In the genomic region with DNA sequence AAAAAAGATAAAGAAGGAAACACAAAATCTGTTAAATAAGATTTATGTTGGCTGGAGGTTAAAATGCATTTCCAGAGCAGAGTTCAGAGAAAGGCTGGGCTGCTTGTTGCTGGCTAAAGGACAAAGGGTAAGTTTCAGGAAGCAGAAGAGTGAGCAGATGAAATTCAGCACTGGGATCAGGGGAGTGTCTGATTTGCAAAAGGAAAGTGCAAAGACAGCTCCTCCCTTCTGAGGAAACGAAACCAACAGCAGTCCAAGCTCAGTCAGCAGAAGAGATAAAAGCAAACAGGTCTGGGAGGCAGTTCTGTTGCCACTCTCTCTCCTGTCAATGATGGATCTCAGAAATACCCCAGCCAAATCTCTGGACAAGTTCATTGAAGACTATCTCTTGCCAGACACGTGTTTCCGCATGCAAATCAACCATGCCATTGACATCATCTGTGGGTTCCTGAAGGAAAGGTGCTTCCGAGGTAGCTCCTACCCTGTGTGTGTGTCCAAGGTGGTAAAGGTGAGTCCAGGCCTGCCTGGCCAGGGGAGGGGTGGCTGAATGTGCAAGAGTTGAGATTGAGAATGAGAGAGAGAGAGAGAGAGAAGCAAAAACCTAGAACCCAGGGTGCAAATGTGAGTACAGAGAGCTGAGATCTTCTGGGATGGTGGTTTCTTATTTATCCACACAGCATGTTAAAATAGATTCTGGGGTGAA, we compare ENCODE assay signal across 7 cellular contexts. TPM values are rescaled to one million over a fixed set of nuclear protein-coding genes. Genes with fewer than 3 reads are reported as not detected.
DNase-seq lines count a peak whose midpoint lies in the region; ATAC-seq and TF ChIP-seq lines count a peak whose summit lies in the region.

A gene (plus strand): TSS at position 251 of the 703 bp plus-strand sequence. CDS start 78 bp downstream, at position 329.

- H3K36me3 Mint-ChIP-seq in effector memory CD8-positive, alpha-beta T cell (ENCODE audit: insufficient read depth) = peaks cover 9% of the 10 kb centered on the region

- H3K9me3 Mint-ChIP-seq in effector memory CD8-positive, alpha-beta T cell = no peaks in the 10 kb centered on the region

- peak; percentile 76 for ATAC-seq in GM21529 (IDR thresholded peaks at IDR 0.05; ENCODE audit: unreplicated experiment)
- ATAC-seq in effector memory CD8-positive, alpha-beta T cell (replicated peaks) = peak; percentile 88
- peak; percentile 92 for ATAC-seq in mucosa of descending colon

- peak within 1 kb of the TSS; percentile 92 for H3K4me3 ChIP-seq in GM12865 (ENCODE audit: low read depth, low read length)
- peak within 1 kb of the TSS; percentile 33 for H3K4me3 ChIP-seq in Jurkat, Clone E6-1 (ENCODE audit: low read length)
- H3K4me3 ChIP-seq in mucosa of descending colon = peak within 1 kb of the TSS; percentile 1

- no peaks in the 10 kb centered on the region for H3K36me3 ChIP-seq in mucosa of descending colon (ENCODE audit: low read depth)

- no peaks in the 10 kb centered on the region for H3K9me3 ChIP-seq in mucosa of descending colon

- H3K4me1 Mint-ChIP-seq in effector memory CD8-positive, alpha-beta T cell (ENCODE audit: low read depth in 2 of 2) = peaks cover 49 to 50% of the 10 kb centered on the region in 2 donors

- no peak for TF ChIP-seq CTCF in GM12865 (IDR thresholded peaks at IDR 0.05; ENCODE audit: insufficient read depth, low read depth, low read length, missing control alignments)
- no peak for TF ChIP-seq CTCF in mucosa of descending colon (IDR thresholded peaks at IDR 0.05)

- H3K4me3 Mint-ChIP-seq in effector memory CD8-positive, alpha-beta T cell = peak within 1 kb of the TSS; percentile 83 to 99

- intact Hi-C loops in T-helper 1 cell treated with Interleukin-12 subunit alpha and Interleukin-12 subunit beta and Interleukin-4 antibody, amounts not matched to agents 30 ng/mL and 1 ng/mL, for 36 hours (cut with micrococcal nuclease) = loop anchor here (1.0 to 10.0 kb wide), 7 partner anchors 31 to 892 kb away; a partner anchor contains a TSS
- intact Hi-C loops in mucosa of descending colon (cut with DNase I, micrococcal nuclease) = no loop called here

- peak within 1 kb of the TSS; percentile 81 to 98 for H3K27ac Mint-ChIP-seq in effector memory CD8-positive, alpha-beta T cell

- H3K4me1 ChIP-seq in mucosa of descending colon (ENCODE audit: low read depth) = peaks cover 53% of the 10 kb centered on the region

- DNase-seq in GM12865 (ENCODE audit: low read depth) (peak; percentile 91), mucosa of descending colon (peak in 2 of 3 donors; percentile 46 to 77), ureter (ENCODE audit: low spot score) (peak; percentile 62)
- peak; percentile 57 for DNase-seq in Jurkat, Clone E6-1 (ENCODE audit: low read depth, low spot score)
- DNase-seq in effector memory CD8-positive, alpha-beta T cell = peak; percentile 7 to 25 (median 12)

- no peaks in the 10 kb centered on the region for H3K27me3 Mint-ChIP-seq in effector memory CD8-positive, alpha-beta T cell

RNA-seq across cellular contexts. Expression of the gene that starts here (rescaled TPM):
- 14.5 TPM for polyA plus RNA-seq in Jurkat, Clone E6-1 (2012; ENCODE audit: insufficient read depth, insufficient read length)
- total RNA-seq in T-helper 1 cell treated with Interleukin-12 subunit alpha and Interleukin-12 subunit beta and Interleukin-4 antibody, amounts not matched to agents 30 ng/mL and 1 ng/mL, for 36 hours = 151 and 155 TPM in 2 replicates
- total RNA-seq in mucosa of descending colon = 100 to 1,000 TPM in 2 of 3 donors, 10 to 100 TPM in 1; 67.9 to 162 (median 103) TPM
- 48.4 TPM for total RNA-seq in ureter

Comparison
In these comparisons a context has a peak if more than half of its experiments do, and no peak if none do; other contexts are left out.
1. Peak in every context shown above with its lines: DNase-seq, ATAC-seq and H3K4me3 ChIP-seq.
2. DNase-seq: peak in every context shown above with its lines; median percentile 91 in GM12865; 62 in ureter; 62 in mucosa of descending colon; 57 in Jurkat, Clone E6-1; 12 in effector memory CD8-positive, alpha-beta T cell.
3. H3K4me3 ChIP-seq: peak in every context shown above with its lines; median percentile 92 in GM12865; 33 in Jurkat, Clone E6-1; 1 in mucosa of descending colon.